ENCODE assay signal across 13 cellular contexts in the genomic region with DNA sequence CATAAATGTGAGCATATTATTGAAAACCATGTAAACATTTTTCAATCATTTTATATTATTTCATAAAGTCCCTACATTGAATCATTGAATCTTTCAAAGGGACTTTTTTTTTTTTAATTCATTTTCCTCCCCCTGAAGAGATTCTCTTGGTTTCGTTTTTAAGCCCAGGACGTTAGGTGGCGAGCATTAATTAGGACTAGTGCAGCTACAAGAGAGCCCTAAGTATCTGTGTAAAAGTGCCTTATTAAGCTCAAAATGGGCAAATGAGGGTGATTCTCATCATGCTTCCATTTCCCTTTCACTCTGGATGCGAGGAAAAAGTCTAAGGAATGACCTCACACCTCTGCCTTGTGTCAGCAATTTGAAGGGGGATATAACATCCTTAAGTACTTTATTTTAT.
DNase-seq lines count a peak whose midpoint lies in the region; ATAC-seq lines count a peak whose summit lies in the region.
"Had no signal": no experiment of that assay in that cellular context is flagged by ENCODE, and none has a peak within 500 bp of the region (broad histone marks: within the 10 kb centered on the region; RNA-seq: fewer than 3 reads in every experiment).

No MANE protein-coding gene starts in this region.

- H3K4me1 Mint-ChIP-seq in activated CD8-positive, alpha-beta T cell treated with anti-CD3 and anti-CD28 coated beads, Interleukin-2, amount 10 ng/mL, durations not matched to agents 7 days and 5 days (ENCODE audit: low read depth): no peaks in the 10 kb centered on the region
- H3K4me1 Mint-ChIP-seq: activated B cell treated with CpG ODN at 0.5 μM for 24 hours; stimulated activated memory B cell treated with anti-CD40 and anti-IgM and Interleukin-4, amounts not matched to agents 10 μg/mL and 1 μg/mL and 100 μg/mL, for 72 hours had no signal

- peak overlapping the region; percentile 60 for H3K9ac ChIP-seq in endocrine pancreas (ENCODE audit: control insufficient read depth, insufficient read depth, low read length)

- H3K4me3 ChIP-seq in endocrine pancreas (ENCODE audit: control insufficient read depth, insufficient read depth, low read length): peak overlapping the region; percentile 93

- no peak overlapping the region for H3K27ac Mint-ChIP-seq in activated CD8-positive, alpha-beta T cell treated with anti-CD3 and anti-CD28 coated beads, Interleukin-2, amount 10 ng/mL, durations not matched to agents 7 days and 5 days
- H3K27ac Mint-ChIP-seq: activated B cell treated with CpG ODN at 0.5 μM for 24 hours; stimulated activated memory B cell treated with anti-CD40 and anti-IgM and Interleukin-4, amounts not matched to agents 10 μg/mL and 1 μg/mL and 100 μg/mL, for 72 hours had no signal

- no peak for ATAC-seq in activated CD8-positive, alpha-beta T cell treated with anti-CD3 and anti-CD28 coated beads, Interleukin-2, amount 10 ng/mL, durations not matched to agents 7 days and 5 days
- ATAC-seq: stimulated activated memory B cell treated with anti-CD40 and anti-IgM and Interleukin-4, amounts not matched to agents 10 μg/mL and 1 μg/mL and 100 μg/mL, for 72 hours had no signal

- H3K4me1 ChIP-seq in endocrine pancreas (ENCODE audit: control insufficient read depth, insufficient read depth, low read length): peaks cover 22% of the 10 kb centered on the region

- no peaks in the 10 kb centered on the region for H3K9me3 ChIP-seq in endocrine pancreas (ENCODE audit: control insufficient read depth, low read length)

- H3K4me3 Mint-ChIP-seq in activated CD8-positive, alpha-beta T cell treated with anti-CD3 and anti-CD28 coated beads, Interleukin-2, amount 10 ng/mL, durations not matched to agents 7 days and 5 days: no peak overlapping the region
- H3K4me3 Mint-ChIP-seq: activated B cell treated with CpG ODN at 0.5 μM for 24 hours; stimulated activated memory B cell treated with anti-CD40 and anti-IgM and Interleukin-4, amounts not matched to agents 10 μg/mL and 1 μg/mL and 100 μg/mL, for 72 hours had no signal

- H3K27me3 ChIP-seq in endocrine pancreas (ENCODE audit: control insufficient read depth, insufficient read depth, low read length): no peaks in the 10 kb centered on the region

- no peaks in the 10 kb centered on the region for H3K36me3 Mint-ChIP-seq in activated CD8-positive, alpha-beta T cell treated with anti-CD3 and anti-CD28 coated beads, Interleukin-2, amount 10 ng/mL, durations not matched to agents 7 days and 5 days (ENCODE audit: low read depth)
- H3K36me3 Mint-ChIP-seq: stimulated activated memory B cell treated with anti-CD40 and anti-IgM and Interleukin-4, amounts not matched to agents 10 μg/mL and 1 μg/mL and 100 μg/mL, for 72 hours had no signal

- H3K9me3 Mint-ChIP-seq in activated CD8-positive, alpha-beta T cell treated with anti-CD3 and anti-CD28 coated beads, Interleukin-2, amount 10 ng/mL, durations not matched to agents 7 days and 5 days (ENCODE audit: insufficient read depth): no peaks in the 10 kb centered on the region

- POLR2A ChIA-PET in activated CD8-positive, alpha-beta T cell treated with anti-CD3 and anti-CD28 coated beads, Interleukin-2, amount 10 ng/mL, durations not matched to agents 7 days and 5 days (lab: Charles Lee): no interaction called here

- peak; percentile 25 for DNase-seq in NCI-H345 (lab: John Stamatoyannopoulos, UW)
- no peak for DNase-seq in NCI-H345 treated with DMSO at 0.1 percent for 48 hours (lab: John Stamatoyannopoulos, UW; ENCODE audit: unreplicated experiment)
- DNase-seq in NCI-H524 treated with DMSO at 0.1 percent for 48 hours (lab: John Stamatoyannopoulos, UW): peak; percentile 18
- DNase-seq in NCI-H526 (lab: John Stamatoyannopoulos, UW): no peak
- DNase-seq in activated CD4-positive, CD25-positive, alpha-beta regulatory T cell treated with anti-CD3 and anti-CD28 coated beads, Interleukin-2, amount 50 U/mL, for 72 hours: no peak
- DNase-seq in activated CD8-positive, alpha-beta T cell treated with anti-CD3 and anti-CD28 coated beads, Interleukin-2, amount 10 ng/mL, durations not matched to agents 7 days and 5 days: no peak
- DNase-seq in AML-193 (lab: John Stamatoyannopoulos, UW): no peak
- DNase-seq: activated B cell treated with CpG ODN at 0.5 μM for 24 hours; activated naive CD4-positive, alpha-beta T cell treated with Interleukin-2 at 50 U/mL for 16 hours; HCEC 1CT; Kasumi-1 had no signal

- CTCF ChIA-PET in activated CD8-positive, alpha-beta T cell treated with anti-CD3 and anti-CD28 coated beads, Interleukin-2, amount 10 ng/mL, durations not matched to agents 7 days and 5 days (lab: Charles Lee): no interaction called here

- H3K27me3 Mint-ChIP-seq in activated CD8-positive, alpha-beta T cell treated with anti-CD3 and anti-CD28 coated beads, Interleukin-2, amount 10 ng/mL, durations not matched to agents 7 days and 5 days (ENCODE audit: low read depth): no peaks in the 10 kb centered on the region
- H3K27me3 Mint-ChIP-seq: activated B cell treated with CpG ODN at 0.5 μM for 24 hours; stimulated activated memory B cell treated with anti-CD40 and anti-IgM and Interleukin-4, amounts not matched to agents 10 μg/mL and 1 μg/mL and 100 μg/mL, for 72 hours had no signal

- H3K36me3 ChIP-seq in endocrine pancreas (ENCODE audit: control insufficient read depth, insufficient read depth, low read length): no peaks in the 10 kb centered on the region

Comparison
In these comparisons a context has a peak if more than half of its experiments do, and no peak if none do; other contexts are left out.
1. DNase-seq: peak in NCI-H345 (single experiment) and NCI-H524 treated with DMSO at 0.1 percent for 48 hours (single experiment); none in NCI-H345 treated with DMSO at 0.1 percent for 48 hours (single experiment), NCI-H526 (0 of 2), activated CD4-positive, CD25-positive, alpha-beta regulatory T cell treated with anti-CD3 and anti-CD28 coated beads, Interleukin-2, amount 50 U/mL, for 72 hours (single experiment), activated CD8-positive, alpha-beta T cell treated with anti-CD3 and anti-CD28 coated beads, Interleukin-2, amount 10 ng/mL, durations not matched to agents 7 days and 5 days (single experiment) and AML-193 (0 of 2).